ENCODE assay signal across 1 cellular context in the genomic region with DNA sequence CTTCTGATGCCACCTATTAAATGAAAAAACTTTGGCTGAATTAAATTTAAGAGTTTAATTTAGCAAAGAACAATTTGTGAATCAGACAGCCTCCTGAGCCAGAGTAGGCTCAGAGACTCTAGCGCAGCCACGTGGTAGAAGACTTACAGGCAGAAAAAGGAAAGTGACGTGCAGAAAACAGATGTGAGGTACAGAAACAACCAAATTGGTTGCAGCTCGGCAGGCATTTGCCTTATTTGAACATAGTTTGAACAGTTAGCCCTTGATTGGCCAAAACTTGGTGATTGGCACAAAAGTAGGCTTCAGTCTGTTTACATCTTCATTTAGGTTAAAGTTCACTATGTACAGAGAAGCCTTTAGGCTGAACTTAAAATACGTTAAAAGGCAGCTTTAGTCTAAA.
TF ChIP-seq lines count a peak whose summit lies in the region.

No MANE protein-coding gene starts in this region.

TF ChIP-seq in HepG2, 621 proteins besides CTCF, POLR2A, EP300 and RAD21:
- TF ChIP-seq ZNF263 (CRISPR knock-in tag; IDR thresholded peaks at IDR 0.05) (no peak), SRF (IDR thresholded peaks at IDR 0.05; ENCODE audit: low read depth, low read length) (peak; percentile 89; the same call in 1 of the 2 replicates), PPARG (CRISPR knock-in tag; conservative IDR thresholded peaks at IDR 0.05) (peak; percentile 37; the same call in 1 of the 2 replicates), U2AF1 (optimal IDR thresholded peaks at IDR 0.05; ENCODE audit: low read depth, low read length) (no peak), STAG1 (CRISPR knock-in tag; IDR thresholded peaks at IDR 0.05) (peak; percentile 44), ZBTB37 (CRISPR knock-in tag; IDR thresholded peaks at IDR 0.05) (no peak)
- TF ChIP-seq, protein P1, sequence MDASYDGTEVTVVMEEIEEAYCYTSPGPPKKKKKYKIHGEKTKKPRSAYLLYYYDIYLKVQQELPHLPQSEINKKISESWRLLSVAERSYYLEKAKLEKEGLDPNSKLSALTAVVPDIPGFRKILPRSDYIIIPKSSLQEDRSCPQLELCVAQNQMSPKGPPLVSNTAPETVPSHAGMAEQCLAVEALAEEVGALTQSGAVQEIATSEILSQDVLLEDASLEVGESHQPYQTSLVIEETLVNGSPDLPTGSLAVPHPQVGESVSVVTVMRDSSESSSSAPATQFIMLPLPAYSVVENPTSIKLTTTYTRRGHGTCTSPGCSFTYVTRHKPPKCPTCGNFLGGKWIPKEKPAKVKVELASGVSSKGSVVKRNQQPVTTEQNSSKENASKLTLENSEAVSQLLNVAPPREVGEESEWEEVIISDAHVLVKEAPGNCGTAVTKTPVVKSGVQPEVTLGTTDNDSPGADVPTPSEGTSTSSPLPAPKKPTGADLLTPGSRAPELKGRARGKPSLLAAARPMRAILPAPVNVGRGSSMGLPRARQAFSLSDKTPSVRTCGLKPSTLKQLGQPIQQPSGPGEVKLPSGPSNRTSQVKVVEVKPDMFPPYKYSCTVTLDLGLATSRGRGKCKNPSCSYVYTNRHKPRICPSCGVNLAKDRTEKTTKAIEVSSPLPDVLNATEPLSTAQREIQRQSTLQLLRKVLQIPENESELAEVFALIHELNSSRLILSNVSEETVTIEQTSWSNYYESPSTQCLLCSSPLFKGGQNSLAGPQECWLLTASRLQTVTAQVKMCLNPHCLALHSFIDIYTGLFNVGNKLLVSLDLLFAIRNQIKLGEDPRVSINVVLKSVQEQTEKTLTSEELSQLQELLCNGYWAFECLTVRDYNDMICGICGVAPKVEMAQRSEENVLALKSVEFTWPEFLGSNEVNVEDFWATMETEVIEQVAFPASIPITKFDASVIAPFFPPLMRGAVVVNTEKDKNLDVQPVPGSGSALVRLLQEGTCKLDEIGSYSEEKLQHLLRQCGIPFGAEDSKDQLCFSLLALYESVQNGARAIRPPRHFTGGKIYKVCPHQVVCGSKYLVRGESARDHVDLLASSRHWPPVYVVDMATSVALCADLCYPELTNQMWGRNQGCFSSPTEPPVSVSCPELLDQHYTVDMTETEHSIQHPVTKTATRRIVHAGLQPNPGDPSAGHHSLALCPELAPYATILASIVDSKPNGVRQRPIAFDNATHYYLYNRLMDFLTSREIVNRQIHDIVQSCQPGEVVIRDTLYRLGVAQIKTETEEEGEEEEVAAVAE (CRISPR knock-in tag; IDR thresholded peaks at IDR 0.05; ENCODE audit: borderline replicate concordance) = 0 out of 2 replicates have a peak, but pooled peaks have one; percentile 36
TF ChIP-seq in HepG2: peak in this region for 4.
